Comparison of ENCODE assay signal across 18 cellular contexts in genomic region chr5:116613445-116613844, GRCh38. TPM values are rescaled to one million over a fixed set of nuclear protein-coding genes. Genes with fewer than 3 reads are reported as not detected.
DNase-seq lines count a peak whose midpoint lies in the region; ATAC-seq and TF ChIP-seq lines count a peak whose summit lies in the region.
"Had no signal": no experiment of that assay in that cellular context is flagged by ENCODE, and none has a peak within 500 bp of the region (broad histone marks: within the 10 kb centered on the region; RNA-seq: fewer than 3 reads in every experiment).

No MANE protein-coding gene starts in this region.

- H3K27me3 ChIP-seq in SJSA1 (replicated peaks) = no peaks in the 10 kb centered on the region
- H3K27me3 ChIP-seq in PC-3 (ENCODE audit: low read length) = no peaks in the 10 kb centered on the region
- H3K27me3 ChIP-seq: gastrocnemius medialis, right lobe of liver, tibial artery had no signal

- H4K20me1 ChIP-seq in PC-3 (ENCODE audit: low read length) = no peaks in the 10 kb centered on the region

- H3K4me3 ChIP-seq in SJSA1 (no peak overlapping the region), PC-3 (ENCODE audit: low read length) (no peak overlapping the region)
- H3K4me3 ChIP-seq: gastrocnemius medialis, right lobe of liver, tibial artery had no signal

- ATAC-seq in GM18502 (IDR thresholded peaks at IDR 0.05; ENCODE audit: poor library complexity, unreplicated experiment) (peak; percentile 38), GM21381 (IDR thresholded peaks at IDR 0.05; ENCODE audit: unreplicated experiment) (peak; percentile 21), HG02885 (IDR thresholded peaks at IDR 0.05; ENCODE audit: poor library complexity, unreplicated experiment) (peak; percentile 34), GM18873 (IDR thresholded peaks at IDR 0.05; ENCODE audit: low FRiP score, unreplicated experiment) (no peak), PC-3 (no peak)
- ATAC-seq: activated CD8-positive, alpha-beta T cell treated with anti-CD3 and anti-CD28 coated beads for 36 hours; gastrocnemius medialis; SK-N-SH treated with all-trans-retinoic acid at 6 μM for 48 hours had no signal

- CTCF ChIA-PET in PC-3 (lab: Charles Lee) = no interaction called here

- no peaks in the 10 kb centered on the region for H3K9me2 ChIP-seq in PC-3 (replicated peaks; ENCODE audit: low read length)

- H3K27ac ChIP-seq in SJSA1 = peak overlapping the region; percentile 38
- H3K27ac ChIP-seq in PC-3 (ENCODE audit: low read length) = no peak overlapping the region
- H3K27ac ChIP-seq: gastrocnemius medialis, right lobe of liver, tibial artery had no signal

- no peaks in the 10 kb centered on the region for H3K36me3 ChIP-seq in SJSA1
- no peaks in the 10 kb centered on the region for H3K36me3 ChIP-seq in PC-3 (ENCODE audit: low read depth, low read length)
- H3K36me3 ChIP-seq: gastrocnemius medialis, right lobe of liver, tibial artery had no signal

- no peaks in the 10 kb centered on the region for H3F3A ChIP-seq in PC-3 (ENCODE audit: low read length, unreplicated experiment)

- intact Hi-C loops in PC-3 (cut with micrococcal nuclease) = no loop called here

- no peak for TF ChIP-seq CTCF in PC-3 (conservative IDR thresholded peaks at IDR 0.05; ENCODE audit: low read depth, low read length)

- H3K9me3 ChIP-seq in SJSA1 (replicated peaks) = no peaks in the 10 kb centered on the region; the same call in 1 of the 2 replicates
- no peaks in the 10 kb centered on the region for H3K9me3 ChIP-seq in PC-3 (ENCODE audit: low read length)
- H3K9me3 ChIP-seq: gastrocnemius medialis, right lobe of liver, tibial artery had no signal

- H3K79me2 ChIP-seq in PC-3 (ENCODE audit: low read length) = no peaks in the 10 kb centered on the region

- H2AFZ ChIP-seq in PC-3 (ENCODE audit: low read length) = no peak overlapping the region

- DNase-seq in SJSA1 (ENCODE audit: low read depth in 1 of 2, low spot score in 2 of 2) (no peak), PC-3 (no peak)
- no peak for DNase-seq in activated CD4-positive, CD25-positive, alpha-beta regulatory T cell (lab: John Stamatoyannopoulos, UW)
- DNase-seq in stimulated activated CD4-positive, alpha-beta T cell treated with anti-CD3 and anti-CD28 coated beads, Interleukin-2, amount 100 ng/mL, for 48 hours = no peak
- DNase-seq: activated CD8-positive, alpha-beta T cell treated with anti-CD3 and anti-CD28 coated beads for 36 hours; gastrocnemius medialis; immature natural killer cell; Kasumi-1; NCI-H1436 treated with DMSO at 0.1 percent for 48 hours; NCI-H345; right lobe of liver; stimulated activated CD8-positive, alpha-beta memory T cell treated with anti-CD3 and anti-CD28 coated beads, Interleukin-4, amount 100 ng/mL, for 48 hours; tibial artery had no signal

- H3K4me2 ChIP-seq in PC-3 (ENCODE audit: low read length) = no peak overlapping the region

- H3K9ac ChIP-seq in PC-3 (ENCODE audit: low read length) = no peak overlapping the region

- POLR2A ChIA-PET in PC-3 (lab: Charles Lee; ENCODE audit: unreplicated experiment) = no interaction called here

- H3K4me1 ChIP-seq in SJSA1 (replicated peaks) = peaks cover 26% of the 10 kb centered on the region
- H3K4me1 ChIP-seq in PC-3 (ENCODE audit: insufficient read depth, low read length) = no peaks in the 10 kb centered on the region
- H3K4me1 ChIP-seq: gastrocnemius medialis, right lobe of liver, tibial artery had no signal

- no TSS peak for BruUV-seq in PC-3 (replicated peaks; lab: Mats Ljungman, UMichigan)

RNA-seq across cellular contexts. Expression of gene SEMA6A, which starts 38.8 kb away (rescaled TPM):
- 0.61 and 6.0 TPM in 2 replicates for total RNA-seq in SJSA1 (2014; rRNA removed; shearing (Covaris generic))
- total RNA-seq in PC-3 (2014; rRNA removed) = not detected in 2 replicates
- total RNA-seq: activated CD8-positive, alpha-beta T cell treated with anti-CD3 and anti-CD28 coated beads for 36 hours had no signal

Comparison
In these comparisons a context has a peak if more than half of its experiments do, and no peak if none do; other contexts are left out.
1. ATAC-seq: peak in GM18502 (single experiment), GM21381 (single experiment) and HG02885 (single experiment); none in GM18873 (single experiment) and PC-3 (single experiment).